ENCODE assay signal across 1 cellular context in the genomic region with DNA sequence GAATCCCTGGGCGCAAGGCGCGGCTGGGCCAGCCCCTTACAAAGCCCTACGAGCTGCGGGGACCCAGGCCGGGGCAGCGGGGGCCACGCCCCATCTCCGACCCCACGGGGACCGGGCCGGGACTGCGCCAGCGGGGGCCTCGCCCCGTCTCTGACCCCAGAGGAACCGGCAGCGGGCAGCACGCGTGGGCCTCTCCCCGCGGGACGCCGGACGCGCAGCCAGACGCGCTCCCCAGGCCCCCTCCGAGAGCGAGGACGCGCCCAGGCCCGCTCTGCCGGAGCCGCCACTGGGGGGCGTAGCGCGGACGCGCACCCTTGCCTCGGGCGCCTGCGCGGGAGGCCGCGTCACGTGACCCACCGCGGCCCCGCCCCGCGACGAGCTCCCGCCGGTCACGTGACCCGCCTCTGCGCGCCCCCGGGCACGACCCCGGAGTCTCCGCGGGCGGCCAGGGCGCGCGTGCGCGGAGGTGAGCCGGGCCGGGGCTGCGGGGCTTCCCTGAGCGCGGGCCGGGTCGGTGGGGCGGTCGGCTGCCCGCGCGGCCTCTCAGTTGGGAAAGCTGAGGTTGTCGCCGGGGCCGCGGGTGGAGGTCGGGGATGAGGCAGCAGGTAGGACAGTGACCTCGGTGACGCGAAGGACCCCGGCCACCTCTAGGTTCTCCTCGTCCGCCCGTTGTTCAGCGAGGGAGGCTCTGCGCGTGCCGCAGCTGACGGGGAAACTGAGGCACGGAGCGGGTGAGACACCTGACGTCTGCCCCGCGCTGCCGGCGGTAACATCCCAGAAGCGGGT.
TF ChIP-seq lines count a peak whose summit lies in the region.

A gene (plus strand): TSS at position 422 of the 786 bp plus-strand sequence. CDS start 3,006 bp downstream, outside the sequence.

TF ChIP-seq in HepG2, 621 proteins besides CTCF, POLR2A, EP300 and RAD21 (continued from another document and continues in another):
- TF ChIP-seq SSRP1 (CRISPR knock-in tag; IDR thresholded peaks at IDR 0.05) (peak; percentile 55; the same call in 1 of the 2 replicates), HNF4G (IDR thresholded peaks at IDR 0.05; ENCODE audit: borderline replicate concordance, low read depth, low read length) (peak; percentile 17; the same call in 1 of the 2 replicates), HNF4G (CRISPR knock-in tag; IDR thresholded peaks at IDR 0.05; ENCODE audit: borderline replicate concordance, low read depth) (peak; percentile 37), MTF2 (CRISPR knock-in tag; IDR thresholded peaks at IDR 0.05; ENCODE audit: borderline replicate concordance) (no peak), FOSL2 (CRISPR knock-in tag; IDR thresholded peaks at IDR 0.05) (no peak), ZSCAN29 (CRISPR knock-in tag; conservative IDR thresholded peaks at IDR 0.05) (no peak), ZNF17 (CRISPR knock-in tag; IDR thresholded peaks at IDR 0.05) (no peak), TARDBP (CRISPR knock-in tag; IDR thresholded peaks at IDR 0.05) (peak; percentile 79; the same call in 1 of the 2 replicates), SETDB1 (CRISPR knock-in tag; IDR thresholded peaks at IDR 0.05; ENCODE audit: borderline replicate concordance) (no peak), HOXA7 (CRISPR knock-in tag; IDR thresholded peaks at IDR 0.05) (no peak), ZNF441 (CRISPR knock-in tag; IDR thresholded peaks at IDR 0.05; ENCODE audit: borderline replicate concordance) (peak; percentile 26; the same call in 1 of the 2 replicates), YEATS2 (CRISPR knock-in tag; IDR thresholded peaks at IDR 0.05; ENCODE audit: borderline replicate concordance) (0 out of 2 replicates have a peak, but pooled peaks have one; percentile 15), ZNF776 (CRISPR knock-in tag; IDR thresholded peaks at IDR 0.05) (peak; percentile 88; the same call in 1 of the 2 replicates), ZFYVE20 (CRISPR knock-in tag; IDR thresholded peaks at IDR 0.05; ENCODE audit: borderline replicate concordance, low read depth) (no peak), ZNF790 (CRISPR knock-in tag; IDR thresholded peaks at IDR 0.05; ENCODE audit: borderline replicate concordance) (peak; percentile 83; the same call in 1 of the 2 replicates), AGO2 (optimal IDR thresholded peaks at IDR 0.05; ENCODE audit: low read depth, low read length) (peak; percentile 75), ZNF205 (CRISPR knock-in tag; IDR thresholded peaks at IDR 0.05) (peak; percentile 57; the same call in 1 of the 2 replicates), MAFF (IDR thresholded peaks at IDR 0.05; ENCODE audit: low read depth, low read length) (no peak), KLF16 (CRISPR knock-in tag; IDR thresholded peaks at IDR 0.05) (no peak), ZBTB20 (CRISPR knock-in tag; IDR thresholded peaks at IDR 0.05; ENCODE audit: borderline replicate concordance, low read depth) (peak; percentile 52; the same call in 1 of the 2 replicates), POLR2G (IDR thresholded peaks at IDR 0.05; ENCODE audit: low read depth, low read length) (peak; percentile 86), HOXA5 (CRISPR knock-in tag; IDR thresholded peaks at IDR 0.05) (0 out of 2 replicates have a peak, but pooled peaks have one; percentile 5), ZSCAN12 (CRISPR knock-in tag; IDR thresholded peaks at IDR 0.05) (peak; percentile 47; the same call in 1 of the 2 replicates), ZNF225 (CRISPR knock-in tag; IDR thresholded peaks at IDR 0.05) (no peak; the same call in 1 of the 2 replicates), TSC22D2 (CRISPR knock-in tag; IDR thresholded peaks at IDR 0.05; ENCODE audit: borderline replicate concordance) (0 out of 2 replicates have a peak, but pooled peaks have one; percentile 66), TBX2 (CRISPR knock-in tag; IDR thresholded peaks at IDR 0.05; ENCODE audit: borderline replicate concordance) (peak; percentile 83), ZNF619 (CRISPR knock-in tag; IDR thresholded peaks at IDR 0.05) (0 out of 2 replicates have a peak, but pooled peaks have one; percentile 40), ZNF558 (CRISPR knock-in tag; IDR thresholded peaks at IDR 0.05; ENCODE audit: borderline replicate concordance) (peak; percentile 33; the same call in 1 of the 2 replicates), SKI (IDR thresholded peaks at IDR 0.05; ENCODE audit: partially characterized antibody) (peak; percentile 81), TOPORS (CRISPR knock-in tag; IDR thresholded peaks at IDR 0.05) (peak; percentile 86; the same call in 1 of the 2 replicates), RARG (CRISPR knock-in tag; IDR thresholded peaks at IDR 0.05; ENCODE audit: low read depth) (no peak), SPEN (CRISPR knock-in tag; IDR thresholded peaks at IDR 0.05; ENCODE audit: low read depth) (peak; percentile 69; the same call in 1 of the 2 replicates), ZNF850 (CRISPR knock-in tag; conservative IDR thresholded peaks at IDR 0.05) (no peak), ZNF121 (CRISPR knock-in tag; IDR thresholded peaks at IDR 0.05) (no peak), ZBTB1 (CRISPR knock-in tag; IDR thresholded peaks at IDR 0.05; ENCODE audit: borderline replicate concordance) (no peak), POLR2AphosphoS2 (IDR thresholded peaks at IDR 0.05; ENCODE audit: low read depth, low read length) (no peak)
- TF ChIP-seq, protein P1, sequence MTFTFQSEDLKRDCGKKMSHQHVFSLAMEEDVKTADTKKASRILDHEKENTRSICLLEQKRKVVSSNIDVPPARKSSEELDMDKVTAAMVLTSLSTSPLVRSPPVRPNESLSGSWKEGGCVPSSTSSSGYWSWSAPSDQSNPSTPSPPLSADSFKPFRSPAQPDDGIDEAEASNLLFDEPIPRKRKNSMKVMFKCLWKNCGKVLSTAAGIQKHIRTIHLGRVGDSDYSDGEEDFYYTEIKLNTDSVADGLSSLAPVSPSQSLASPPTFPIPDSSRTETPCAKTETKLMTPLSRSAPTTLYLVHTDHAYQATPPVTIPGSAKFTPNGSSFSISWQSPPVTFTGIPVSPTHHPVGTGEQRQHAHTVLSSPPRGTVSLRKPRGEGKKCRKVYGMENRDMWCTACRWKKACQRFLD (CRISPR knock-in tag; IDR thresholded peaks at IDR 0.05; ENCODE audit: borderline replicate concordance) = no peak
- TF ChIP-seq, protein P2, sequence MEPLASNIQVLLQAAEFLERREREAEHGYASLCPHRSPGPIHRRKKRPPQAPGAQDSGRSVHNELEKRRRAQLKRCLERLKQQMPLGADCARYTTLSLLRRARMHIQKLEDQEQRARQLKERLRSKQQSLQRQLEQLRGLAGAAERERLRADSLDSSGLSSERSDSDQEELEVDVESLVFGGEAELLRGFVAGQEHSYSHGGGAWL (CRISPR knock-in tag; IDR thresholded peaks at IDR 0.05) = peak; percentile 35; the same call in 1 of the 2 replicates
- TF ChIP-seq, protein P3, sequence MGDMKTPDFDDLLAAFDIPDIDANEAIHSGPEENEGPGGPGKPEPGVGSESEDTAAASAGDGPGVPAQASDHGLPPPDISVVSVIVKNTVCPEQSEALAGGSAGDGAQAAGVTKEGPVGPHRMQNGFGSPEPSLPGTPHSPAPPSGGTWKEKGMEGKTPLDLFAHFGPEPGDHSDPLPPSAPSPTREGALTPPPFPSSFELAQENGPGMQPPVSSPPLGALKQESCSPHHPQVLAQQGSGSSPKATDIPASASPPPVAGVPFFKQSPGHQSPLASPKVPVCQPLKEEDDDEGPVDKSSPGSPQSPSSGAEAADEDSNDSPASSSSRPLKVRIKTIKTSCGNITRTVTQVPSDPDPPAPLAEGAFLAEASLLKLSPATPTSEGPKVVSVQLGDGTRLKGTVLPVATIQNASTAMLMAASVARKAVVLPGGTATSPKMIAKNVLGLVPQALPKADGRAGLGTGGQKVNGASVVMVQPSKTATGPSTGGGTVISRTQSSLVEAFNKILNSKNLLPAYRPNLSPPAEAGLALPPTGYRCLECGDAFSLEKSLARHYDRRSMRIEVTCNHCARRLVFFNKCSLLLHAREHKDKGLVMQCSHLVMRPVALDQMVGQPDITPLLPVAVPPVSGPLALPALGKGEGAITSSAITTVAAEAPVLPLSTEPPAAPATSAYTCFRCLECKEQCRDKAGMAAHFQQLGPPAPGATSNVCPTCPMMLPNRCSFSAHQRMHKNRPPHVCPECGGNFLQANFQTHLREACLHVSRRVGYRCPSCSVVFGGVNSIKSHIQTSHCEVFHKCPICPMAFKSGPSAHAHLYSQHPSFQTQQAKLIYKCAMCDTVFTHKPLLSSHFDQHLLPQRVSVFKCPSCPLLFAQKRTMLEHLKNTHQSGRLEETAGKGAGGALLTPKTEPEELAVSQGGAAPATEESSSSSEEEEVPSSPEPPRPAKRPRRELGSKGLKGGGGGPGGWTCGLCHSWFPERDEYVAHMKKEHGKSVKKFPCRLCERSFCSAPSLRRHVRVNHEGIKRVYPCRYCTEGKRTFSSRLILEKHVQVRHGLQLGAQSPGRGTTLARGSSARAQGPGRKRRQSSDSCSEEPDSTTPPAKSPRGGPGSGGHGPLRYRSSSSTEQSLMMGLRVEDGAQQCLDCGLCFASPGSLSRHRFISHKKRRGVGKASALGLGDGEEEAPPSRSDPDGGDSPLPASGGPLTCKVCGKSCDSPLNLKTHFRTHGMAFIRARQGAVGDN (CRISPR knock-in tag; IDR thresholded peaks at IDR 0.05) = peak; percentile 88
- TF ChIP-seq, protein P4, sequence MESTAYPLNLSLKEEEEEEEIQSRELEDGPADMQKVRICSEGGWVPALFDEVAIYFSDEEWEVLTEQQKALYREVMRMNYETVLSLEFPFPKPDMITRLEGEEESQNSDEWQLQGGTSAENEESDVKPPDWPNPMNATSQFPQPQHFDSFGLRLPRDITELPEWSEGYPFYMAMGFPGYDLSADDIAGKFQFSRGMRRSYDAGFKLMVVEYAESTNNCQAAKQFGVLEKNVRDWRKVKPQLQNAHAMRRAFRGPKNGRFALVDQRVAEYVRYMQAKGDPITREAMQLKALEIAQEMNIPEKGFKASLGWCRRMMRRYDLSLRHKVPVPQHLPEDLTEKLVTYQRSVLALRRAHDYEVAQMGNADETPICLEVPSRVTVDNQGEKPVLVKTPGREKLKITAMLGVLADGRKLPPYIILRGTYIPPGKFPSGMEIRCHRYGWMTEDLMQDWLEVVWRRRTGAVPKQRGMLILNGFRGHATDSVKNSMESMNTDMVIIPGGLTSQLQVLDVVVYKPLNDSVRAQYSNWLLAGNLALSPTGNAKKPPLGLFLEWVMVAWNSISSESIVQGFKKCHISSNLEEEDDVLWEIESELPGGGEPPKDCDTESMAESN (CRISPR knock-in tag; conservative IDR thresholded peaks at IDR 0.05) = peak; percentile 86
- TF ChIP-seq, protein P5, sequence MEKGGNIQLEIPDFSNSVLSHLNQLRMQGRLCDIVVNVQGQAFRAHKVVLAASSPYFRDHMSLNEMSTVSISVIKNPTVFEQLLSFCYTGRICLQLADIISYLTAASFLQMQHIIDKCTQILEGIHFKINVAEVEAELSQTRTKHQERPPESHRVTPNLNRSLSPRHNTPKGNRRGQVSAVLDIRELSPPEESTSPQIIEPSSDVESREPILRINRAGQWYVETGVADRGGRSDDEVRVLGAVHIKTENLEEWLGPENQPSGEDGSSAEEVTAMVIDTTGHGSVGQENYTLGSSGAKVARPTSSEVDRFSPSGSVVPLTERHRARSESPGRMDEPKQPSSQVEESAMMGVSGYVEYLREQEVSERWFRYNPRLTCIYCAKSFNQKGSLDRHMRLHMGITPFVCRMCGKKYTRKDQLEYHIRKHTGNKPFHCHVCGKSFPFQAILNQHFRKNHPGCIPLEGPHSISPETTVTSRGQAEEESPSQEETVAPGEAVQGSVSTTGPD (CRISPR knock-in tag; IDR thresholded peaks at IDR 0.05) = no peak
- TF ChIP-seq, protein P6, sequence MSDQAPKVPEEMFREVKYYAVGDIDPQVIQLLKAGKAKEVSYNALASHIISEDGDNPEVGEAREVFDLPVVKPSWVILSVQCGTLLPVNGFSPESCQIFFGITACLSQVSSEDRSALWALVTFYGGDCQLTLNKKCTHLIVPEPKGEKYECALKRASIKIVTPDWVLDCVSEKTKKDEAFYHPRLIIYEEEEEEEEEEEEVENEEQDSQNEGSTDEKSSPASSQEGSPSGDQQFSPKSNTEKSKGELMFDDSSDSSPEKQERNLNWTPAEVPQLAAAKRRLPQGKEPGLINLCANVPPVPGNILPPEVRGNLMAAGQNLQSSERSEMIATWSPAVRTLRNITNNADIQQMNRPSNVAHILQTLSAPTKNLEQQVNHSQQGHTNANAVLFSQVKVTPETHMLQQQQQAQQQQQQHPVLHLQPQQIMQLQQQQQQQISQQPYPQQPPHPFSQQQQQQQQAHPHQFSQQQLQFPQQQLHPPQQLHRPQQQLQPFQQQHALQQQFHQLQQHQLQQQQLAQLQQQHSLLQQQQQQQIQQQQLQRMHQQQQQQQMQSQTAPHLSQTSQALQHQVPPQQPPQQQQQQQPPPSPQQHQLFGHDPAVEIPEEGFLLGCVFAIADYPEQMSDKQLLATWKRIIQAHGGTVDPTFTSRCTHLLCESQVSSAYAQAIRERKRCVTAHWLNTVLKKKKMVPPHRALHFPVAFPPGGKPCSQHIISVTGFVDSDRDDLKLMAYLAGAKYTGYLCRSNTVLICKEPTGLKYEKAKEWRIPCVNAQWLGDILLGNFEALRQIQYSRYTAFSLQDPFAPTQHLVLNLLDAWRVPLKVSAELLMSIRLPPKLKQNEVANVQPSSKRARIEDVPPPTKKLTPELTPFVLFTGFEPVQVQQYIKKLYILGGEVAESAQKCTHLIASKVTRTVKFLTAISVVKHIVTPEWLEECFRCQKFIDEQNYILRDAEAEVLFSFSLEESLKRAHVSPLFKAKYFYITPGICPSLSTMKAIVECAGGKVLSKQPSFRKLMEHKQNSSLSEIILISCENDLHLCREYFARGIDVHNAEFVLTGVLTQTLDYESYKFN (CRISPR knock-in tag; conservative IDR thresholded peaks at IDR 0.05) = no peak
- TF ChIP-seq, protein P7, sequence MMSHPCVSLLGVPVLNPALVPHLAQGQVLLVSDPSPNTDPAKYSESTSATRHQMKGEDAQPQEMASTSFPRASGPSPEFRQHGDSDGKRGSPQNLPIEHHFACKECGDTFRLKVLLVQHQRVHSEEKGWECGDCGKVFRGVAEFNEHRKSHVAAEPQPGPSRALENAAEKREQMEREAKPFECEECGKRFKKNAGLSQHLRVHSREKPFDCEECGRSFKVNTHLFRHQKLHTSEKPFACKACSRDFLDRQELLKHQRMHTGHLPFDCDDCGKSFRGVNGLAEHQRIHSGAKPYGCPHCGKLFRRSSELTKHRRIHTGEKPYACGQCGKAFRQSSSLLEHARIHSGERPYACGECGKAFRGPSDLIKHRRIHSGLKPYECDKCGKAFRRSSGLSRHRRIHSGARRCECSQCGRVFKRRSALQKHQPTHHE (CRISPR knock-in tag; IDR thresholded peaks at IDR 0.05; ENCODE audit: borderline replicate concordance) = 0 out of 2 replicates have a peak, but pooled peaks have one; percentile 15
- TF ChIP-seq, protein P8, sequence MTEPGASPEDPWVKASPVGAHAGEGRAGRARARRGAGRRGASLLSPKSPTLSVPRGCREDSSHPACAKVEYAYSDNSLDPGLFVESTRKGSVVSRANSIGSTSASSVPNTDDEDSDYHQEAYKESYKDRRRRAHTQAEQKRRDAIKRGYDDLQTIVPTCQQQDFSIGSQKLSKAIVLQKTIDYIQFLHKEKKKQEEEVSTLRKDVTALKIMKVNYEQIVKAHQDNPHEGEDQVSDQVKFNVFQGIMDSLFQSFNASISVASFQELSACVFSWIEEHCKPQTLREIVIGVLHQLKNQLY (CRISPR knock-in tag; IDR thresholded peaks at IDR 0.05) = 0 out of 2 replicates have a peak, but pooled peaks have one; percentile 2
